In the genomic region with DNA sequence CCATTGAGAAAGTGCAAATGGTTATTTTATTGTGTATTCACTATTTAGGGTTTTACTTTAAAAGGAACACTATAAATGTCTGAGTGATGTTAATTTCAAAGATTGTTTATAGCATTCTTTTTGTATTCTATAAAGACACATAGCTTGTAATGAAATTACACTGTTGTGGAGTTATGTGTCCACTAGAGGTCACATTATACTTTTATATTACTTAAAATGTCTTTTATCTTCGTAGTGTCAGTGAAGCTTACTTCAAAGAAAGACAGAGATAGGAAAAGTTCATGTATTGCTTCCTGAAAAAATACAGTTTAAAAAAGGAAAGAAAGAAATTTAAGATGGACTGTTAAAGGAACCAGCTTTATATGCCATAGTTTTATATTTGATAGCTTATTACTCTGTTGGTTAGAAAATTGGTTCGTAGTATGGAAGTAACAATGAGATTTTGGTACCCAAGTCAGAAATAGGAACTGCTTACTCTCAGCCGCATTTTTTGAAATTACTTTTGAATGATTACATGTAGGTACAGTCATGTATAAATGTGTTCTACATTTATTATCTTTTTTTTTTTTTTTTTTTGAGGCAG, we compare ENCODE assay signal across 8 cellular contexts. TPM values are rescaled to one million over a fixed set of nuclear protein-coding genes. Genes with fewer than 3 reads are reported as not detected.
A peak's percentile ranks its signal among the peaks of the same experiment; 100 is the strongest.
DNase-seq lines count a peak whose midpoint lies in the region; ATAC-seq, FAIRE-seq and TF ChIP-seq lines count a peak whose summit lies in the region.

No MANE protein-coding gene starts in this region.

- BruUV-seq in HCT116 (replicated peaks; lab: Mats Ljungman, UMichigan) = no TSS peak

- POLR2A ChIA-PET in CD4-positive, alpha-beta T cell (lab: Charles Lee) = interaction anchor here (0.7 to 1.2 kb wide), 7 partner anchors 9 to 439 kb away, joined by 3 to 5 read pairs (median 3); no protein-coding TSS in a partner anchor
- POLR2A ChIA-PET in HCT116 (lab: Charles Lee) = no interaction called here
- POLR2A ChIA-PET in activated CD4-positive, alpha-beta memory T cell treated with anti-CD3 and anti-CD28 coated beads for 36 hours (lab: Charles Lee) = no interaction called here

- ATAC-seq in CD4-positive, alpha-beta T cell (ENCODE audit: poor library complexity) = peak; percentile 55
- ATAC-seq in HCT116 (peak; percentile 54; the same call in 1 of the 2 replicates), SK-N-SH treated with all-trans-retinoic acid at 6 μM for 48 hours (peak; percentile 84)

- intact Hi-C loops in CD4-positive, alpha-beta T cell (cut with DNase I, micrococcal nuclease) = loop anchor here (1.0 to 5.0 kb wide), 3 partner anchors 104 to 437 kb away; no protein-coding TSS in a partner anchor
- intact Hi-C loops in HCT116 (cut with micrococcal nuclease) = loop anchor here (1.0 to 5.0 kb wide), 2 partner anchors 229 to 437 kb away; no protein-coding TSS in a partner anchor
- intact Hi-C loops in activated CD4-positive, alpha-beta memory T cell treated with anti-CD3 and anti-CD28 coated beads for 36 hours (cut with micrococcal nuclease) = loop anchor here (1.0 to 5.0 kb wide), 2 partner anchors 227 to 439 kb away; no protein-coding TSS in a partner anchor

- peaks cover 6 to 8% of the 10 kb centered on the region in 2 experiments; a peak in 3 of 4 replicates for H3K4me1 ChIP-seq in HCT116 (ENCODE audit: control insufficient read depth in 1 of 2, insufficient read depth in 2 of 2, low read length in 2 of 2)

- peak; percentile 61 for TF ChIP-seq RAD21 in HCT116 (IDR thresholded peaks at IDR 0.05; ENCODE audit: low read depth)

- H3K79me2 ChIP-seq in HCT116 (ENCODE audit: insufficient read depth, low read length) = no peaks in the 10 kb centered on the region

- H3K9ac ChIP-seq in HCT116 (ENCODE audit: low read length) = no peak overlapping the region

- no peak for DNase-seq in CD4-positive, alpha-beta T cell
- DNase-seq in HCT116 (ENCODE audit: low read depth, low spot score) = no peak
- DNase-seq in foreskin melanocyte = peak; percentile 24
- peak; percentile 29 for DNase-seq in urothelium cell line (ENCODE audit: low spot score)
- DNase-seq in activated CD4-positive, alpha-beta memory T cell treated with anti-CD3 and anti-CD28 coated beads for 36 hours = no peak
- DNase-seq in NCI-H187 treated with DMSO at 0.1 percent for 48 hours (lab: John Stamatoyannopoulos, UW) = no peak
- no peak for DNase-seq in activated naive CD4-positive, alpha-beta T cell treated with Interleukin-2 at 50 U/mL for 16 hours

- no peak for FAIRE-seq in urothelium cell line (lab: Jason Lieb, UNC)

- no peaks in the 10 kb centered on the region for H3K27me3 Mint-ChIP-seq in CD4-positive, alpha-beta T cell
- no peaks in the 10 kb centered on the region for H3K27me3 Mint-ChIP-seq in activated CD4-positive, alpha-beta memory T cell treated with anti-CD3 and anti-CD28 coated beads for 36 hours

- H3K4me1 Mint-ChIP-seq in CD4-positive, alpha-beta T cell (ENCODE audit: low read depth) = peaks cover 5% of the 10 kb centered on the region
- peaks cover 2% of the 10 kb centered on the region for H3K4me1 Mint-ChIP-seq in activated CD4-positive, alpha-beta memory T cell treated with anti-CD3 and anti-CD28 coated beads for 36 hours (ENCODE audit: low read depth)

- no peak overlapping the region for H3K4me2 ChIP-seq in HCT116 (ENCODE audit: low read length)

- H3K9me3 Mint-ChIP-seq in CD4-positive, alpha-beta T cell = no peaks in the 10 kb centered on the region
- no peaks in the 10 kb centered on the region for H3K9me3 Mint-ChIP-seq in activated CD4-positive, alpha-beta memory T cell treated with anti-CD3 and anti-CD28 coated beads for 36 hours

- H4K20me1 ChIP-seq in HCT116 (ENCODE audit: insufficient read depth) = no peaks in the 10 kb centered on the region

- no peaks in the 10 kb centered on the region for H3K9me3 ChIP-seq in CD4-positive, alpha-beta T cell (ENCODE audit: control insufficient read depth, low read length)
- no peaks in the 10 kb centered on the region for H3K9me3 ChIP-seq in HCT116 (ENCODE audit: control insufficient read depth in 1 of 2, insufficient read depth in 1 of 2, low read depth in 1 of 2, low read length in 2 of 2)

- no peak overlapping the region for H3K27ac ChIP-seq in CD4-positive, alpha-beta T cell (ENCODE audit: low read depth, low read length)
- no peak overlapping the region for H3K27ac ChIP-seq in HCT116 (ENCODE audit: low read depth, low read length)

- TF ChIP-seq POLR2A in HCT116 (IDR thresholded peaks at IDR 0.05; ENCODE audit: borderline replicate concordance, extremely low read depth, insufficient read depth, insufficient read length) = no peak

- no peaks in the 10 kb centered on the region for H3K9me2 ChIP-seq in HCT116 (ENCODE audit: insufficient read depth)

- H3K4me3 Mint-ChIP-seq in CD4-positive, alpha-beta T cell = no peak overlapping the region
- no peak overlapping the region for H3K4me3 Mint-ChIP-seq in activated CD4-positive, alpha-beta memory T cell treated with anti-CD3 and anti-CD28 coated beads for 36 hours

- H3K4me3 ChIP-seq in HCT116 (replicated peaks in 1 of 2; ENCODE audit: low read depth in 1 of 2, low read length in 2 of 2) = no peak overlapping the region

- peak; percentile 62 for TF ChIP-seq CTCF in CD4-positive, alpha-beta T cell (IDR thresholded peaks at IDR 0.05)
- TF ChIP-seq CTCF in HCT116 (IDR thresholded peaks at IDR 0.05 in 2 of 3, conservative IDR thresholded peaks at IDR 0.05 in 1 of 3; ENCODE audit: borderline replicate concordance in 1 of 3, insufficient read depth in 1 of 3, low read depth in 2 of 3, low read length in 2 of 3) = peak; percentile 35 to 67 (median 38); a peak in 5 of 6 replicates

- CTCF ChIA-PET in CD4-positive, alpha-beta T cell (lab: Charles Lee) = interaction anchor here (0.7 to 4.3 kb wide), 14 partner anchors 10 to 439 kb away, joined by 3 to 26 read pairs (median 5); a partner anchor contains a TSS
- CTCF ChIA-PET in HCT116 (lab: Charles Lee) = interaction anchor here (0.5 to 3.1 kb wide), 27 partner anchors 10 to 456 kb away, joined by 3 to 26 read pairs (median 4); a partner anchor contains a TSS
- CTCF ChIA-PET in activated CD4-positive, alpha-beta memory T cell treated with anti-CD3 and anti-CD28 coated beads for 36 hours (lab: Charles Lee) = interaction anchor here (0.7 to 2.6 kb wide), 22 partner anchors 8 to 455 kb away, joined by 3 to 37 read pairs (median 4); a partner anchor contains a TSS

- no peaks in the 10 kb centered on the region for H3K27me3 ChIP-seq in CD4-positive, alpha-beta T cell (ENCODE audit: control insufficient read depth, insufficient read depth, low read length)
- H3K27me3 ChIP-seq in HCT116 (ENCODE audit: insufficient read depth, low read length) = no peaks in the 10 kb centered on the region

- no peaks in the 10 kb centered on the region for H3K36me3 Mint-ChIP-seq in CD4-positive, alpha-beta T cell (ENCODE audit: low read depth)
- H3K36me3 Mint-ChIP-seq in activated CD4-positive, alpha-beta memory T cell treated with anti-CD3 and anti-CD28 coated beads for 36 hours = no peaks in the 10 kb centered on the region

- no peaks in the 10 kb centered on the region for H3K36me3 ChIP-seq in HCT116 (ENCODE audit: control insufficient read depth in 1 of 2, insufficient read depth in 2 of 2, low read length in 2 of 2)

- RAD21 ChIA-PET in HCT116 (lab: Charles Lee; ENCODE audit: low non-redundant PET in 1 of 2, low total read pairs in 2 of 2, uncharacterized antibody in 2 of 2, unreplicated experiment in 2 of 2) = interaction anchor here (0.6 to 1.2 kb wide), 7 partner anchors 107 to 437 kb away, joined by 3 to 7 read pairs (median 4); no protein-coding TSS in a partner anchor

- no peak overlapping the region for H3K27ac Mint-ChIP-seq in CD4-positive, alpha-beta T cell
- H3K27ac Mint-ChIP-seq in activated CD4-positive, alpha-beta memory T cell treated with anti-CD3 and anti-CD28 coated beads for 36 hours = no peak overlapping the region

- no peak overlapping the region for H2AFZ ChIP-seq in HCT116 (ENCODE audit: low read depth, low read length, poor library complexity, severe bottlenecking)

TF ChIP-seq in HCT116, 20 proteins besides CTCF, POLR2A, EP300 and RAD21 (continues in another document):
- TF ChIP-seq POLR2AphosphoS5 (IDR thresholded peaks at IDR 0.05; ENCODE audit: low read depth, low read length) (no peak), ZNF274 (IDR thresholded peaks at IDR 0.05; ENCODE audit: low read depth, low read length) (no peak)

TF ChIP-seq in SK-N-SH treated with all-trans-retinoic acid at 6 μM for 48 hours, 23 proteins besides CTCF, POLR2A, EP300 and RAD21 (continues in another document):
- TF ChIP-seq CSDC2 (CRISPR knock-in tag; IDR thresholded peaks at IDR 0.05) (no peak), OSR1 (CRISPR knock-in tag; IDR thresholded peaks at IDR 0.05) (no peak), ZFP3 (CRISPR knock-in tag; IDR thresholded peaks at IDR 0.05) (no peak)
- TF ChIP-seq, protein P1, sequence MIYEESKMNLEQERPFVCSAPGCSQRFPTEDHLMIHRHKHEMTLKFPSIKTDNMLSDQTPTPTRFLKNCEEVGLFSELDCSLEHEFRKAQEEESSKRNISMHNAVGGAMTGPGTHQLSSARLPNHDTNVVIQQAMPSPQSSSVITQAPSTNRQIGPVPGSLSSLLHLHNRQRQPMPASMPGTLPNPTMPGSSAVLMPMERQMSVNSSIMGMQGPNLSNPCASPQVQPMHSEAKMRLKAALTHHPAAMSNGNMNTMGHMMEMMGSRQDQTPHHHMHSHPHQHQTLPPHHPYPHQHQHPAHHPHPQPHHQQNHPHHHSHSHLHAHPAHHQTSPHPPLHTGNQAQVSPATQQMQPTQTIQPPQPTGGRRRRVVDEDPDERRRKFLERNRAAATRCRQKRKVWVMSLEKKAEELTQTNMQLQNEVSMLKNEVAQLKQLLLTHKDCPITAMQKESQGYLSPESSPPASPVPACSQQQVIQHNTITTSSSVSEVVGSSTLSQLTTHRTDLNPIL (CRISPR knock-in tag; IDR thresholded peaks at IDR 0.05; ENCODE audit: low read depth) = no peak

RNA-seq across cellular contexts. Expression of a gene that starts 20.5 kb away (rescaled TPM):
- 1 to 10 TPM; 4.1 to 4.3 TPM for total RNA-seq in CD4-positive, alpha-beta T cell
- total RNA-seq in HCT116 (2021; ENCODE audit: unreplicated experiment) = 1.6 TPM
- 0.39 and 0.44 TPM in 2 replicates for polyA plus RNA-seq in HCT116 (2012)
- 1 to 10 TPM; 3.0 to 3.1 TPM for total RNA-seq in activated CD4-positive, alpha-beta memory T cell treated with anti-CD3 and anti-CD28 coated beads for 36 hours

RNA-seq across cellular contexts. Expression of a gene that starts 20.8 kb away (rescaled TPM):
- under 1 TPM; 0.44 to 0.50 TPM for total RNA-seq in CD4-positive, alpha-beta T cell
- total RNA-seq in HCT116 (2021; ENCODE audit: unreplicated experiment) = 0.91 TPM
- 0.22 and 0.43 TPM in 2 replicates for polyA plus RNA-seq in HCT116 (2012)
- 1 to 10 TPM; 2.3 to 2.6 TPM for total RNA-seq in activated CD4-positive, alpha-beta memory T cell treated with anti-CD3 and anti-CD28 coated beads for 36 hours

Comparison
In these comparisons a context has a peak if more than half of its experiments do, and no peak if none do; other contexts are left out.
1. DNase-seq: peak in foreskin melanocyte (single experiment) and urothelium cell line (single experiment); none in CD4-positive, alpha-beta T cell (0 of 10), HCT116 (single experiment), activated CD4-positive, alpha-beta memory T cell treated with anti-CD3 and anti-CD28 coated beads for 36 hours (single experiment), NCI-H187 treated with DMSO at 0.1 percent for 48 hours (single experiment) and activated naive CD4-positive, alpha-beta T cell treated with Interleukin-2 at 50 U/mL for 16 hours (single experiment).
2. Peak in every context shown above with its lines, with median percentiles within 50 percentile points of each other: ATAC-seq.